In genomic region chr12:69544087-69544486, GRCh38 we compare ENCODE assay signal across 31 cellular contexts.
"Had no signal": no experiment of that assay in that cellular context is flagged by ENCODE, and none has a peak within 500 bp of the region (broad histone marks: within the 10 kb centered on the region; RNA-seq: fewer than 3 reads in every experiment).

No MANE protein-coding gene starts in this region.

- H3K4me2 ChIP-seq: KMS-11, PC-9 had no signal

- DNase-seq: Karpas-422, MG63, MV-4-11, NCI-H1092, NCI-H1105, NCI-H1417 treated with DMSO at 0.1 percent for 48 hours, NCI-H1436 treated with DMSO at 0.1 percent for 48 hours, NCI-H1694 treated with DMSO at 0.1 percent for 48 hours, NCI-H187 treated with DMSO at 0.1 percent for 48 hours, NCI-H2029, NCI-H2081, NCI-H2171 treated with DMSO at 0.1 percent for 48 hours, NCI-H2227 treated with DMSO at 0.1 percent for 48 hours, NCI-H345, NCI-H446, NCI-H510A treated with DMSO at 0.1 percent for 48 hours, NCI-H524 treated with DMSO at 0.1 percent for 48 hours, NCI-H526 treated with DMSO at 0.1 percent for 48 hours, NCI-H774, PC-9, SHP77, SIG-M5, SJCRH30, T-cell had no signal

- H3K4me1 ChIP-seq: SJCRH30 had no signal

- H3K27me3 ChIP-seq: MG63, SJCRH30 had no signal

- ATAC-seq: Panc1, Right ventricle myocardium inferior, SK-N-SH treated with all-trans-retinoic acid at 6 μM for 48 hours, T-cell had no signal

- H2AFZ ChIP-seq: PC-9 had no signal

- H3K4me3 ChIP-seq: MG63, PC-9, SJCRH30, SK-N-MC had no signal

- H3K9ac ChIP-seq: KMS-11 had no signal

- FAIRE-seq: RCC 7860 had no signal

- H3K27ac ChIP-seq: KMS-11, PC-9, RWPE1, SJCRH30, SK-N-MC had no signal
